In the genomic region with DNA sequence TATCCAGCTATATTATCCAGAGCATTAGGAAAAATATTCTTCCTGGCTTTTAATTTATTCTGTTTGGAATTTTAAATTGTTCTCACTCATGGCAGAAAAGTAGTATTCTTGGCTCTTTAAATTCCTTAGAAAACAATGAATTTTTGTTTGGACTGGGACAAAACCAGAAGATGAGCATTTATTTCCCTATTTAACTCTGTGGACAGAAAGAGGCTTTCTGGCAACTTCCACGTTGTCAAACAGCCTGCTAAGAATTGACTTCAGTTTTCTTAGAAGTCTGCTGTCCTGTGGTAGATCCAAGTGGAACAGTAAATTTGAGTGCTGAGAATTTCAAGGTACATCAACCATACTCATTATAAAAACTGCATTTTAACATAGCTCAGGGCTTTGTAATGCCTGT, we compare ENCODE assay signal across 18 cellular contexts.
DNase-seq lines count a peak whose midpoint lies in the region; ATAC-seq lines count a peak whose summit lies in the region.
"Had no signal": no experiment of that assay in that cellular context is flagged by ENCODE, and none has a peak within 500 bp of the region (broad histone marks: within the 10 kb centered on the region; RNA-seq: fewer than 3 reads in every experiment).

No MANE protein-coding gene starts in this region.

- peaks cover 53% of the 10 kb centered on the region for H3K4me1 Mint-ChIP-seq in stimulated activated memory B cell treated with anti-CD40 and anti-IgM and Interleukin-4, amounts not matched to agents 10 μg/mL and 1 μg/mL and 100 μg/mL, for 72 hours

- H2AFZ ChIP-seq in Karpas-422 (ENCODE audit: low read length): no peak overlapping the region

- H3K36me3 ChIP-seq in Karpas-422 (ENCODE audit: insufficient read depth, low read length) (no peaks in the 10 kb centered on the region), adipocyte (ENCODE audit: control insufficient read depth, insufficient read depth, low read length, severe bottlenecking) (no peaks in the 10 kb centered on the region)

- H3K4me3 ChIP-seq in Karpas-422 (ENCODE audit: low read length) (no peak overlapping the region), adipocyte (ENCODE audit: low read length) (peak overlapping the region; percentile 38)
- H3K4me3 ChIP-seq: SJCRH30 had no signal

- no peaks in the 10 kb centered on the region for H3K27me3 ChIP-seq in Karpas-422 (ENCODE audit: low read length)
- H3K27me3 ChIP-seq in adipocyte (replicated peaks; ENCODE audit: control insufficient read depth, insufficient read depth, low read length): no peaks in the 10 kb centered on the region
- H3K27me3 ChIP-seq: SJCRH30 had no signal

- no peaks in the 10 kb centered on the region for H3K79me2 ChIP-seq in Karpas-422 (ENCODE audit: low read length)

- H3K9me2 ChIP-seq in Karpas-422 (replicated peaks; ENCODE audit: insufficient read depth, low read length): no peaks in the 10 kb centered on the region

- no peaks in the 10 kb centered on the region for H3K27me3 Mint-ChIP-seq in stimulated activated memory B cell treated with anti-CD40 and anti-IgM and Interleukin-4, amounts not matched to agents 10 μg/mL and 1 μg/mL and 100 μg/mL, for 72 hours
- H3K27me3 Mint-ChIP-seq: CD4-positive, CD25-positive, alpha-beta regulatory T cell; IgD-negative memory B cell had no signal

- peak overlapping the region; percentile 48 for H3K27ac Mint-ChIP-seq in stimulated activated memory B cell treated with anti-CD40 and anti-IgM and Interleukin-4, amounts not matched to agents 10 μg/mL and 1 μg/mL and 100 μg/mL, for 72 hours

- H3K27ac ChIP-seq in Karpas-422 (ENCODE audit: low read length): 0 out of 2 replicates have a peak overlapping the region, but pooled peaks have one; percentile 13
- H3K27ac ChIP-seq: SJCRH30 had no signal

- H3K9ac ChIP-seq in Karpas-422 (ENCODE audit: low read length) (no peak overlapping the region), adipocyte (ENCODE audit: low read length) (no peak overlapping the region)

- DNase-seq in Karpas-422 (no peak), adipocyte (ENCODE audit: low read depth) (no peak), medulla oblongata (ENCODE audit: extremely low spot score) (peak; percentile 68), NOMO-1 treated with DMSO at 0.1 percent for 48 hours (lab: John Stamatoyannopoulos, UW; ENCODE audit: unreplicated experiment) (no peak), cerebellar cortex (ENCODE audit: low spot score) (no peak), NCI-H2196 treated with DMSO at 0.1 percent for 48 hours (lab: John Stamatoyannopoulos, UW; ENCODE audit: unreplicated experiment) (no peak), NCI-H345 treated with DMSO at 0.1 percent for 48 hours (lab: John Stamatoyannopoulos, UW; ENCODE audit: unreplicated experiment) (no peak)
- DNase-seq: Caco-2; CD4-positive, CD25-positive, alpha-beta regulatory T cell; HCEC 1CT; MM.1S; NCI-H1092 treated with DMSO at 0.1 percent for 48 hours; NCI-H2081; NCI-H524; NCI-H82; SJCRH30 had no signal

- H3K9me3 ChIP-seq in Karpas-422 (ENCODE audit: low read length) (no peaks in the 10 kb centered on the region), adipocyte (ENCODE audit: control insufficient read depth, low read length) (no peaks in the 10 kb centered on the region)
- H3K9me3 ChIP-seq: Caco-2 had no signal

- H4K20me1 ChIP-seq in Karpas-422 (ENCODE audit: insufficient read depth, low read depth, low read length): no peaks in the 10 kb centered on the region

- no peak for ATAC-seq in stimulated activated memory B cell treated with anti-CD40 and anti-IgM and Interleukin-4, amounts not matched to agents 10 μg/mL and 1 μg/mL and 100 μg/mL, for 72 hours

- peaks cover 4% of the 10 kb centered on the region for H3K9me3 Mint-ChIP-seq in stimulated activated memory B cell treated with anti-CD40 and anti-IgM and Interleukin-4, amounts not matched to agents 10 μg/mL and 1 μg/mL and 100 μg/mL, for 72 hours

- peaks cover 29% of the 10 kb centered on the region for H3K4me1 ChIP-seq in Karpas-422 (ENCODE audit: low read length)
- peaks cover 3% of the 10 kb centered on the region for H3K4me1 ChIP-seq in adipocyte (ENCODE audit: control insufficient read depth, insufficient read depth, low read length)
- H3K4me1 ChIP-seq: SJCRH30 had no signal

- H3K4me3 Mint-ChIP-seq in stimulated activated memory B cell treated with anti-CD40 and anti-IgM and Interleukin-4, amounts not matched to agents 10 μg/mL and 1 μg/mL and 100 μg/mL, for 72 hours: no peak overlapping the region
- H3K4me3 Mint-ChIP-seq: CD4-positive, CD25-positive, alpha-beta regulatory T cell had no signal

- H3K4me2 ChIP-seq in Karpas-422 (ENCODE audit: low read depth, low read length, poor library complexity, severe bottlenecking): peak overlapping the region; percentile 5

- peaks cover 55% of the 10 kb centered on the region for H3K36me3 Mint-ChIP-seq in stimulated activated memory B cell treated with anti-CD40 and anti-IgM and Interleukin-4, amounts not matched to agents 10 μg/mL and 1 μg/mL and 100 μg/mL, for 72 hours
